Comparison of ENCODE assay signal across 8 cellular contexts in the genomic region with DNA sequence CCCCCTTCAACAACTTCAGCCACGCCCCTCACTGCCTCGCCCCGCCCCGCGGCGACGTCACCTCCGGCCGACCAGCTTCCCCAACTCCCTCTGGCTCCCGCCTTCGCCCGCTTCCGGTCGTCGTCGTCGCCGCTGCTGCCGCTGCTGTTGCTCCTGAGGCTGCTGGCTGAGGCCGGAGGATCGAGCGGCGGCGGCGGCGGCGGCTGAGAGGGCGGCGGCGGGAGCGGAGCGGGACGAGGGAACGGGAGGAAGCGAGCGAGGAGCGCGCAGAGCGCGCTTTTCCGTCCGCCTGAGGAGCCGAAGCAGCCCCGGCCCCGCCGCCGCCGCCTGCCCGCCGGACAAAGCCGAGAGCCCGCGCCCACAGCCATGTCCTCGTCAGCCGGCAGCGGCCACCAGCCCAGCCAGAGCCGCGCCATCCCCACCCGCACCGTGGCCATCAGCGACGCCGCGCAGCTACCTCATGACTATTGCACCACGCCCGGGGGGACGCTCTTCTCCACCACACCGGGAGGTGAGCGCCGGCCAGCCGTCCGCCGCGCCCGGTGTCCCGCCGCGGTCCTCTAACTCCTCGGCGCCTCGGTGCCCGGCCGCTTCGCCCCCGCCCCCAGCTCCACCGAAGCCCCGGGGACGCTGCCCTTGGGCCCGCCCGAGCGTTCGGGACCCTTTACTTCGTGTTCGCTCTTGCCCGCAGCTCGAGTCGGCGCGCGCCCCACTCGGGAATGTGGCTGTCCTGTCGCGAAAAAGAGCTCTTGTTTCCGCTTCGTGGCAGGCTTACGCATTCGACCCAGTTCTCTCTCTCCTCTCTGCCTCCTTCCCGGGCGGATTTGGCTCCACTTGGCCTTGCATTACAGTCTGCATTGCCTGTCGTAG. TPM values are rescaled to one million over a fixed set of nuclear protein-coding genes. Genes with fewer than 3 reads are reported as not detected.
DNase-seq lines count a peak whose midpoint lies in the region; ATAC-seq and TF ChIP-seq lines count a peak whose summit lies in the region.

Gene EIF4EBP2 (plus strand): TSS at position 110 of the 870 bp plus-strand sequence. CDS start 257 bp downstream, at position 367.

- no peak for TF ChIP-seq CTCF in suprapubic skin (IDR thresholded peaks at IDR 0.05)

- peaks cover 49% of the 10 kb centered on the region for H3K4me1 Mint-ChIP-seq in activated naive CD4-positive, alpha-beta T cell treated with anti-CD3 and anti-CD28 coated beads, Interleukin-2, amount 50 U/mL, for 24 hours

- peaks cover 36% of the 10 kb centered on the region for H3K4me1 ChIP-seq in suprapubic skin

- H3K4me3 ChIP-seq in suprapubic skin: peak within 1 kb of the TSS; percentile 95

- TF ChIP-seq POLR2A in suprapubic skin (IDR thresholded peaks at IDR 0.05): peak; percentile 95 to 96

- DNase-seq in GM04504 (ENCODE audit: low read depth) (peak; percentile 90), NCI-H1092 (lab: John Stamatoyannopoulos, UW) (peak; percentile 87), SKM-1 (lab: John Stamatoyannopoulos, UW; ENCODE audit: unreplicated experiment) (peak; percentile 78), globus pallidus (ENCODE audit: low spot score) (peak; percentile 97), nucleus accumbens (lab: John Stamatoyannopoulos, UW) (peak in 55 of 56 donors; percentile 74 to 99 (median 97)), suprapubic skin (ENCODE audit: low spot score in 2 of 2) (peak; percentile 99)

- H3K27ac Mint-ChIP-seq in activated naive CD4-positive, alpha-beta T cell treated with anti-CD3 and anti-CD28 coated beads, Interleukin-2, amount 50 U/mL, for 24 hours: peak within 1 kb of the TSS; percentile 97

- no peaks in the 10 kb centered on the region for H3K27me3 Mint-ChIP-seq in activated naive CD4-positive, alpha-beta T cell treated with anti-CD3 and anti-CD28 coated beads, Interleukin-2, amount 50 U/mL, for 24 hours

- TF ChIP-seq EP300 in suprapubic skin (IDR thresholded peaks at IDR 0.05): no peak

- ATAC-seq in HG02571 (IDR thresholded peaks at IDR 0.05; ENCODE audit: unreplicated experiment): peak; percentile 78

- H3K9me3 ChIP-seq in suprapubic skin: no peaks in the 10 kb centered on the region

- H3K27me3 ChIP-seq in suprapubic skin: no peaks in the 10 kb centered on the region

- H3K36me3 Mint-ChIP-seq in activated naive CD4-positive, alpha-beta T cell treated with anti-CD3 and anti-CD28 coated beads, Interleukin-2, amount 50 U/mL, for 24 hours: peaks cover 5% of the 10 kb centered on the region

- no peaks in the 10 kb centered on the region for H3K36me3 ChIP-seq in suprapubic skin

- H3K4me3 Mint-ChIP-seq in activated naive CD4-positive, alpha-beta T cell treated with anti-CD3 and anti-CD28 coated beads, Interleukin-2, amount 50 U/mL, for 24 hours: peak within 1 kb of the TSS; percentile 98

- under 1% methylated on average over 42 of the region's 110 CpGs for WGBS in suprapubic skin

- H3K27ac ChIP-seq in suprapubic skin: peak within 1 kb of the TSS; percentile 99

- H3K9me3 Mint-ChIP-seq in activated naive CD4-positive, alpha-beta T cell treated with anti-CD3 and anti-CD28 coated beads, Interleukin-2, amount 50 U/mL, for 24 hours: no peaks in the 10 kb centered on the region

RNA-seq across cellular contexts. Expression of gene EIF4EBP2, which starts in this region (rescaled TPM):
- 10 to 100 TPM; 71.7 to 91.6 (median 77.1) TPM for total RNA-seq in suprapubic skin

Comparison
In these comparisons a context has a peak if more than half of its experiments do, and no peak if none do; other contexts are left out.
1. Peak in every context shown above with its lines: DNase-seq, ATAC-seq, H3K4me3 ChIP-seq and H3K27ac ChIP-seq.